Comparison of ENCODE assay signal across 8 cellular contexts in the genomic region with DNA sequence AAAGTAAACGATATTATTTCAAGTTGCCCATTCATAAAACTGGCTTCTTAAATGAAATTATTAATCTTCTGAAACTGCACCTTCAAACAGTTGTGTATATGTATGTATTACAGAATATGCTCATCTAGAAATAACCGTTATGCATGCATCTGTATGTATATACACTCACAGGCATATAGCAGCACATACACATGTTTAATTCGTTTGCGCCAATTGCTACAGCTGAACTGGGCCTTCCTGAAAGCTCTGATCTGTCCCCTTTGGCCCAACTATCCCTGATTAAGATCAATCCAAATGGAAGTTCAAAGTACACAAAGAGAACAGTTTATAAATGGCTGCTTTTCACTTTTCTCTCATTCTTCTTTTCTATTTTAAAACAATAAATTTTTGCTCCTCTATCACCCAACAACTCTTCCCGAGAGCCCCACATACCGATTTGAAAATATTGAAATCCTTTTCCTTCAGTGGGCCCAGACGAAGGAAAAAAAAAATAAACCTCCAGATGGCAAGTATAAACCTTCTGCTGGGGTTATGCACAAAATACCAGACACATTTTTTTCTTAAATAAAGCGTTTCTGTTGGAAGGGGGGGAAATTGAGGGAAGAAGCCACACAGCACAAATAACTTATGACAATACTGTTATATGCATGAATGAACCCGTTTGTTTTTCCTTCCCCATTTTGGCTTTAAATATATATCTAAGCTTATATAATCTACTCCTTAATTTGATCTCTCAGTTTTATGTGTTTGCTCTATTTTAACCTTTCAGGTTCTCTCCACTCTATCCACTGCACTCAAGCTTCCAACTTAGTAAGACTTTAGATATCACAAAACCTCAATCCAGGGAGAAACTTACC.
A peak's percentile ranks its signal among the peaks of the same experiment; 100 is the strongest.
DNase-seq lines count a peak whose midpoint lies in the region; ATAC-seq and TF ChIP-seq lines count a peak whose summit lies in the region.

No MANE protein-coding gene starts in this region.

- no peak overlapping the region for H3K4ac ChIP-seq in mesenchymal stem cell (ENCODE audit: low read depth in 1 of 2, low read length in 2 of 2)

- no peak overlapping the region for H2AFZ ChIP-seq in mesenchymal stem cell (ENCODE audit: low read depth, low read length)

- H3K79me1 ChIP-seq in mesenchymal stem cell (replicated peaks; ENCODE audit: low read length, poor library complexity, severe bottlenecking), result peaks cover 11% of the 10 kb centered on the region

- no peak overlapping the region for H2BK15ac ChIP-seq in mesenchymal stem cell (ENCODE audit: low read depth, poor library complexity, severe bottlenecking)

- no peak overlapping the region for H2BK120ac ChIP-seq in mesenchymal stem cell (ENCODE audit: low read depth, low read length)

- H3K36me3 ChIP-seq in left ventricle myocardium inferior, result no peaks in the 10 kb centered on the region
- H3K36me3 ChIP-seq in adipocyte (ENCODE audit: control insufficient read depth, insufficient read depth, low read length, severe bottlenecking), result no peaks in the 10 kb centered on the region
- no peaks in the 10 kb centered on the region for H3K36me3 ChIP-seq in mesenchymal stem cell (ENCODE audit: control insufficient read depth in 1 of 2, insufficient read depth in 2 of 2, low read depth in 1 of 2, low read length in 2 of 2)
- H3K36me3 ChIP-seq in vagina, result no peaks in the 10 kb centered on the region

- peaks cover 64% of the 10 kb centered on the region for H3K4me1 ChIP-seq in left ventricle myocardium inferior
- H3K4me1 ChIP-seq in adipocyte (ENCODE audit: control insufficient read depth, insufficient read depth, low read length), result peaks cover 66% of the 10 kb centered on the region
- peaks cover 2% of the 10 kb centered on the region for H3K4me1 ChIP-seq in mesenchymal stem cell (ENCODE audit: control insufficient read depth, insufficient read depth, low read depth, low read length)
- H3K4me1 ChIP-seq in vagina, result peaks cover 49% of the 10 kb centered on the region

- H3K27ac ChIP-seq in left ventricle myocardium inferior (replicated peaks) (peak overlapping the region; percentile 98), mesenchymal stem cell (ENCODE audit: low read length, poor library complexity, severe bottlenecking) (no peak overlapping the region), vagina (peak overlapping the region; percentile 97)

- no peak overlapping the region for H2BK12ac ChIP-seq in mesenchymal stem cell (ENCODE audit: low read length in 2 of 2)

- H3K9me3 ChIP-seq in left ventricle myocardium inferior (replicated peaks) (no peaks in the 10 kb centered on the region), adipocyte (ENCODE audit: control insufficient read depth, low read length) (no peaks in the 10 kb centered on the region), mesenchymal stem cell (ENCODE audit: control insufficient read depth, low read length) (no peaks in the 10 kb centered on the region), vagina (no peaks in the 10 kb centered on the region)

- H3K18ac ChIP-seq in mesenchymal stem cell (ENCODE audit: low read depth in 1 of 2, low read length in 2 of 2), result no peak overlapping the region

- H3K27me3 ChIP-seq in left ventricle myocardium inferior (ENCODE audit: low read depth) (no peaks in the 10 kb centered on the region), adipocyte (replicated peaks; ENCODE audit: control insufficient read depth, insufficient read depth, low read length) (no peaks in the 10 kb centered on the region), mesenchymal stem cell (ENCODE audit: control insufficient read depth in 1 of 2, insufficient read depth in 1 of 2, low read length in 2 of 2) (no peaks in the 10 kb centered on the region), vagina (no peaks in the 10 kb centered on the region)

- H2AK5ac ChIP-seq in mesenchymal stem cell (ENCODE audit: low read length, severe bottlenecking), result no peak overlapping the region

- TF ChIP-seq CTCF in left ventricle myocardium inferior (IDR thresholded peaks at IDR 0.05; ENCODE audit: borderline replicate concordance) (no peak), vagina (IDR thresholded peaks at IDR 0.05) (no peak)

- H4K91ac ChIP-seq in mesenchymal stem cell (ENCODE audit: low read length), result no peak overlapping the region

- H3K23ac ChIP-seq in mesenchymal stem cell (ENCODE audit: low read length in 2 of 2), result no peak overlapping the region

- H2BK5ac ChIP-seq in mesenchymal stem cell (ENCODE audit: low read depth, low read length, poor library complexity, severe bottlenecking), result no peak overlapping the region

- H3K9ac ChIP-seq in adipocyte (ENCODE audit: low read length) (peak overlapping the region; percentile 80), mesenchymal stem cell (ENCODE audit: low read length) (peak overlapping the region; percentile 83)

- intact Hi-C loops in left ventricle myocardium inferior (cut with micrococcal nuclease), result loop anchor here (5.0 kb wide), 1 partner anchor 1257 kb away; no protein-coding TSS in a partner anchor
- intact Hi-C loops in Right ventricle myocardium superior (cut with DNase I), result loop anchor here (10.0 kb wide), 1 partner anchor 264 kb away; a partner anchor contains a TSS
- intact Hi-C loops in vagina (cut with DNase I), result loop anchor here (5.0 kb wide), 3 partner anchors 63 to 267 kb away; a partner anchor contains a TSS

- no peak for TF ChIP-seq POLR2A in vagina (IDR thresholded peaks at IDR 0.05)

- DNase-seq in left ventricle myocardium inferior (no peak), Right ventricle myocardium superior (no peak), adipocyte (ENCODE audit: low read depth) (peak; percentile 61), mesenchymal stem cell (peak; percentile 29), vagina (ENCODE audit: extremely low spot score in 2 of 2) (no peak), NCI-H146 (lab: John Stamatoyannopoulos, UW) (no peak), HK-2 (ENCODE audit: unreplicated experiment) (no peak)

- ATAC-seq in Right ventricle myocardium superior (ENCODE audit: poor library complexity) (no peak), HG03460 (IDR thresholded peaks at IDR 0.05; ENCODE audit: unreplicated experiment) (no peak)

- H4K8ac ChIP-seq in mesenchymal stem cell (ENCODE audit: low read length), result no peak overlapping the region

- H3K14ac ChIP-seq in mesenchymal stem cell (ENCODE audit: low read length in 2 of 2), result no peak overlapping the region

- 60% methylated on average over 6 of the region's 9 CpGs for WGBS in mesenchymal stem cell

- peak overlapping the region; percentile 90 for H3K4me2 ChIP-seq in mesenchymal stem cell (ENCODE audit: low read length, poor library complexity, severe bottlenecking)

- H3K4me3 ChIP-seq in left ventricle myocardium inferior (peak overlapping the region; percentile 76), adipocyte (ENCODE audit: low read length) (peak overlapping the region; percentile 91), mesenchymal stem cell (ENCODE audit: insufficient read depth in 1 of 2, low read depth in 1 of 2, low read length in 2 of 2) (peak overlapping the region in 1 of 2 experiments; percentile 84), vagina (peak overlapping the region; percentile 55 to 63)

Comparison
In these comparisons a context has a peak if more than half of its experiments do, and no peak if none do; other contexts are left out.
1. DNase-seq: peak in adipocyte (single experiment) and mesenchymal stem cell (single experiment); none in left ventricle myocardium inferior (single experiment), Right ventricle myocardium superior (single experiment), vagina (0 of 2), NCI-H146 (single experiment) and HK-2 (single experiment).